24 cellular contexts compared by ENCODE assay signal in genomic region chr3:81027344-81027743, GRCh38.
DNase-seq lines count a peak whose midpoint lies in the region; ATAC-seq lines count a peak whose summit lies in the region.
"Had no signal": no experiment of that assay in that cellular context is flagged by ENCODE, and none has a peak within 500 bp of the region (broad histone marks: within the 10 kb centered on the region; RNA-seq: fewer than 3 reads in every experiment).

No MANE protein-coding gene starts in this region.

- H3K27ac ChIP-seq in substantia nigra (ENCODE audit: low read depth, low read length, poor library complexity, severe bottlenecking), result no peak overlapping the region
- H3K27ac ChIP-seq: BLaER1 had no signal

- DNase-seq in NCI-H2171 treated with DMSO at 0.1 percent for 48 hours (lab: John Stamatoyannopoulos, UW) (peak; percentile 5), NCI-H2171 (lab: John Stamatoyannopoulos, UW) (no peak), NCI-H69 (lab: John Stamatoyannopoulos, UW) (peak; percentile 17), left kidney (ENCODE audit: low read depth, low spot score) (peak; percentile 51), renal cortical epithelial cell (ENCODE audit: low read depth) (peak; percentile 57), substantia nigra (lab: John Stamatoyannopoulos, UW) (no peak)
- no peak for DNase-seq in activated CD4-positive, CD25-positive, alpha-beta regulatory T cell (lab: John Stamatoyannopoulos, UW)
- DNase-seq: 8988T; ACHN; BE2C; C1 segment of cervical spinal cord; CD4-positive, alpha-beta memory T cell; CD4-positive, CD25-positive, alpha-beta regulatory T cell; CD8-positive, alpha-beta memory T cell; COR-L47; DMS153; DMS53; DMS79; DND-41; EL; GDM1 had no signal

- no peak for ATAC-seq in HG03045 (IDR thresholded peaks at IDR 0.05; ENCODE audit: unreplicated experiment)
- ATAC-seq: GM12878 had no signal

Comparison
In these comparisons a context has a peak if more than half of its experiments do, and no peak if none do; other contexts are left out.
1. DNase-seq: peak in NCI-H2171 treated with DMSO at 0.1 percent for 48 hours (single experiment), NCI-H69 (single experiment), left kidney (single experiment) and renal cortical epithelial cell (single experiment); none in NCI-H2171 (single experiment), substantia nigra (0 of 49) and activated CD4-positive, CD25-positive, alpha-beta regulatory T cell (0 of 4).